ENCODE assay signal across 3 cellular contexts in the genomic region with DNA sequence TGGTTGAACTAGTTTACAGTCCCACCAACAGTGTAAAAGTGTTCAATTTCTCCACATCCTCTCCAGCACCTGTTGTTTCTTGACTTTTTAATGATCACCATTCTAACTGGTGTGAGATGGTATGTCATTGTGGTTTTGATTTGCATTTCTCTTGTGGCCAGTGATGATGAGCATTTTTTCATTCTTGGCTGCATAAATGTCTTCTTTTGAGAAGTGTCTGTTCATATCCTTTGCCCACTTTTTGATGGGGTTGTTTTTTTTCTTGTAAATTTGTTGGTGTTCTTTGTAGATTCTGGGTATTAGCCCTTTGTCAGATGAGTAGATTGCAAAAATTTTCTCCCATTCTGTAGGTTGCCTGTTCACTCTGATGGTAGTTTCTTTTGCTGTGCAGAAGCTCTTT. TPM values are rescaled to one million over a fixed set of nuclear protein-coding genes. Genes with fewer than 3 reads are reported as not detected.
"Had no signal": no experiment of that assay in that cellular context is flagged by ENCODE, and none has a peak within 500 bp of the region (broad histone marks: within the 10 kb centered on the region; RNA-seq: fewer than 3 reads in every experiment).

No MANE protein-coding gene starts in this region.

RNA-seq across cellular contexts. Expression of a gene that starts 41.5 kb away (rescaled TPM):
- total RNA-seq: LHCN-M2, M059J, NCI-H460 had no signal
